13 cellular contexts compared by ENCODE assay signal in genomic region chr4:147761218-147761883, GRCh38. TPM values are rescaled to one million over a fixed set of nuclear protein-coding genes. Genes with fewer than 3 reads are reported as not detected.
A peak's percentile ranks its signal among the peaks of the same experiment; 100 is the strongest.
DNase-seq lines count a peak whose midpoint lies in the region; ATAC-seq and TF ChIP-seq lines count a peak whose summit lies in the region.
"Had no signal": no experiment of that assay in that cellular context is flagged by ENCODE, and none has a peak within 500 bp of the region (broad histone marks: within the 10 kb centered on the region; RNA-seq: fewer than 3 reads in every experiment).

No MANE protein-coding gene starts in this region.

- no peak overlapping the region for H2BK120ac ChIP-seq in IMR-90 (ENCODE audit: low read depth, low read length)

- no peak overlapping the region for H2AK9ac ChIP-seq in IMR-90 (replicated peaks; ENCODE audit: low read depth, low read length, poor library complexity)

- ATAC-seq in GM18909 (IDR thresholded peaks at IDR 0.05; ENCODE audit: poor library complexity, unreplicated experiment) (peak; percentile 49), IMR-90 (ENCODE audit: low read depth) (no peak)
- ATAC-seq: left colon had no signal

- H3K27me3 ChIP-seq in IMR-90 (ENCODE audit: control insufficient read depth, insufficient read depth, low read length) (no peaks in the 10 kb centered on the region), parathyroid adenoma (ENCODE audit: control insufficient read depth, insufficient read depth, low read length) (no peaks in the 10 kb centered on the region), PC-9 (ENCODE audit: insufficient read depth, low read depth) (no peaks in the 10 kb centered on the region)
- H3K27me3 ChIP-seq: neural progenitor cell, Peyer's patch had no signal

- no peak overlapping the region for H4K91ac ChIP-seq in IMR-90 (ENCODE audit: insufficient read depth, low read depth, low read length)

- H3K4me2 ChIP-seq in IMR-90 (ENCODE audit: low read depth, low read length), result no peak overlapping the region
- peak overlapping the region; percentile 26 for H3K4me2 ChIP-seq in parathyroid adenoma (ENCODE audit: low read length)
- H3K4me2 ChIP-seq in PC-9, result no peak overlapping the region
- H3K4me2 ChIP-seq: neural progenitor cell had no signal

- no peak overlapping the region for H2BK20ac ChIP-seq in IMR-90 (ENCODE audit: low read depth, low read length)

- H3K79me2 ChIP-seq in parathyroid adenoma (peaks cover 4% of the 10 kb centered on the region), PC-9 (ENCODE audit: low read depth) (peaks cover 39% of the 10 kb centered on the region)

- no peak overlapping the region for H4K8ac ChIP-seq in IMR-90 (ENCODE audit: low read depth in 2 of 2, low read length in 2 of 2)

- H4K20me1 ChIP-seq in IMR-90 (ENCODE audit: insufficient read depth, low read length) (peaks cover 14% of the 10 kb centered on the region), PC-9 (ENCODE audit: insufficient read depth) (no peaks in the 10 kb centered on the region)

- no peak overlapping the region for H3K56ac ChIP-seq in IMR-90 (ENCODE audit: extremely low read depth, insufficient read depth, low read length)

- dilution Hi-C loops in IMR-90 (cut with HindIII; ENCODE audit: low sequenced_read_pairs, unreplicated experiment), result no loop called here

- no peak overlapping the region for H3K18ac ChIP-seq in IMR-90 (ENCODE audit: low read depth, low read length)

- no peak for TF ChIP-seq RAD21 in IMR-90 (IDR thresholded peaks at IDR 0.05; ENCODE audit: low read length)

- TF ChIP-seq POLR2A in IMR-90 (IDR thresholded peaks at IDR 0.05; ENCODE audit: low read depth, low read length) (no peak), erythroblast (IDR thresholded peaks at IDR 0.05; ENCODE audit: low read length) (no peak)

- TF ChIP-seq CTCF in HEK293 (tag by site-specific recombination; IDR thresholded peaks at IDR 0.05) (no peak), IMR-90 (conservative IDR thresholded peaks at IDR 0.05; ENCODE audit: low read depth, low read length) (no peak), parathyroid adenoma (IDR thresholded peaks at IDR 0.05) (no peak), PC-9 (conservative IDR thresholded peaks at IDR 0.05) (no peak)

- H2AK5ac ChIP-seq in IMR-90 (ENCODE audit: low read depth, low read length), result no peak overlapping the region

- H3K9me3 ChIP-seq in HEK293 (ENCODE audit: control insufficient read depth, insufficient read depth, low read depth, low read length), result no peaks in the 10 kb centered on the region
- no peaks in the 10 kb centered on the region for H3K9me3 ChIP-seq in IMR-90 (ENCODE audit: control insufficient read depth, insufficient read depth, low read length)
- no peaks in the 10 kb centered on the region for H3K9me3 ChIP-seq in parathyroid adenoma (ENCODE audit: control insufficient read depth, low read length)
- H3K9me3 ChIP-seq in PC-9 (ENCODE audit: insufficient read depth, low read depth), result no peaks in the 10 kb centered on the region
- H3K9me3 ChIP-seq: Peyer's patch had no signal

- no peaks in the 10 kb centered on the region for H3K9me2 ChIP-seq in PC-9 (ENCODE audit: insufficient read depth)

- intact Hi-C loops in IMR-90 (cut with micrococcal nuclease), result no loop called here
- intact Hi-C loops in PC-9 (cut with micrococcal nuclease; ENCODE audit: unreplicated experiment), result no loop called here

- peaks cover 19% of the 10 kb centered on the region for H3K9me1 ChIP-seq in IMR-90 (ENCODE audit: insufficient read depth, low read length)

- no peak overlapping the region for H3K4me3 ChIP-seq in HEK293 (ENCODE audit: low read depth, low read length)
- no peak overlapping the region for H3K4me3 ChIP-seq in IMR-90 (ENCODE audit: insufficient read depth, low read depth, low read length)
- H3K4me3 ChIP-seq in parathyroid adenoma (ENCODE audit: low read depth, low read length), result no peak overlapping the region
- no peak overlapping the region for H3K4me3 ChIP-seq in PC-9
- H3K4me3 ChIP-seq: neural progenitor cell, Peyer's patch had no signal

- in situ Hi-C loops in IMR-90 (cut with MboI; ENCODE audit: low sequenced_read_pairs), result no loop called here

- BruUV-seq in IMR-90 (replicated peaks; lab: Mats Ljungman, UMichigan) (no TSS peak), PC-9 (replicated peaks; lab: Mats Ljungman, UMichigan) (no TSS peak)

- peaks cover 32 to 71% of the 10 kb centered on the region in 2 experiments for H3K79me1 ChIP-seq in IMR-90 (ENCODE audit: low read depth in 1 of 2, low read length in 2 of 2)

- WGBS in IMR-90 (ENCODE audit: extremely low coverage in 2 of 2, insufficient read length in 1 of 2), 2 experiments, result no CpG with 5 or more reads among the region's 7 CpGs

- H3K4ac ChIP-seq in IMR-90 (ENCODE audit: low read depth, low read length), result no peak overlapping the region

- H3K14ac ChIP-seq in IMR-90 (replicated peaks; ENCODE audit: low read depth, low read length), result no peak overlapping the region

- no peak overlapping the region for H3K27ac ChIP-seq in HEK293 (ENCODE audit: extremely low read depth, low read depth, low read length)
- H3K27ac ChIP-seq in IMR-90 (ENCODE audit: insufficient read depth, low read length), result no peak overlapping the region
- H3K27ac ChIP-seq in parathyroid adenoma, result no peak overlapping the region
- no peak overlapping the region for H3K27ac ChIP-seq in PC-9
- H3K27ac ChIP-seq: neural progenitor cell, Peyer's patch had no signal

- no peak overlapping the region for H3K23ac ChIP-seq in IMR-90 (ENCODE audit: low read depth, low read length)

- no peak overlapping the region for H2AFZ ChIP-seq in IMR-90 (replicated peaks; ENCODE audit: low read length, poor library complexity)
- H2AFZ ChIP-seq in parathyroid adenoma, result no peak overlapping the region
- no peak overlapping the region for H2AFZ ChIP-seq in PC-9
- H2AFZ ChIP-seq: neural progenitor cell had no signal

- no peak for DNase-seq in IMR-90
- DNase-seq in erythroblast (lab: John Stamatoyannopoulos, UW), result no peak
- DNase-seq in kidney tubule cell (ENCODE audit: low spot score), result no peak
- no peak for DNase-seq in PC-9
- DNase-seq in GDM1 (lab: John Stamatoyannopoulos, UW), result no peak
- DNase-seq: activated T-cell treated with anti-CD3 and anti-CD28 coated beads, Interleukin-2, amount 50 U/mL, for 1 hour; cerebellar nuclear complex; Peyer's patch had no signal

- no peak overlapping the region for H2BK15ac ChIP-seq in IMR-90 (ENCODE audit: low read depth, low read length)

- no peak overlapping the region for H2BK5ac ChIP-seq in IMR-90 (ENCODE audit: low read depth, low read length, poor library complexity, severe bottlenecking)

- H3K36me3 ChIP-seq in HEK293 (ENCODE audit: control insufficient read depth in 2 of 2, insufficient read depth in 1 of 2, low read length in 2 of 2), result no peaks in the 10 kb centered on the region
- no peaks in the 10 kb centered on the region; the same call in 1 of the 2 replicates for H3K36me3 ChIP-seq in IMR-90 (ENCODE audit: control insufficient read depth, insufficient read depth, low read length)
- no peaks in the 10 kb centered on the region for H3K36me3 ChIP-seq in parathyroid adenoma (ENCODE audit: control insufficient read depth, insufficient read depth, low read length)
- no peaks in the 10 kb centered on the region for H3K36me3 ChIP-seq in PC-9 (ENCODE audit: low read depth)
- H3K36me3 ChIP-seq: neural progenitor cell, Peyer's patch had no signal

- H3F3A ChIP-seq in PC-9 (ENCODE audit: insufficient read depth, low read depth), result 0 out of 2 replicates have a peak, but pooled peaks cover 7% of the 10 kb centered on the region

- H3K4me1 ChIP-seq in HEK293 (ENCODE audit: control insufficient read depth, insufficient read depth, low read length) (peaks cover 11% of the 10 kb centered on the region; the same call in 1 of the 2 replicates), IMR-90 (ENCODE audit: control insufficient read depth, insufficient read depth, low read length) (peaks cover 7% of the 10 kb centered on the region), parathyroid adenoma (no peaks in the 10 kb centered on the region), PC-9 (replicated peaks; ENCODE audit: insufficient read depth) (no peaks in the 10 kb centered on the region)
- H3K4me1 ChIP-seq: neural progenitor cell had no signal

- H4K5ac ChIP-seq in IMR-90 (ENCODE audit: low read depth, low read length), result no peak overlapping the region

- POLR2A ChIA-PET in HEK293 (lab: Yijun Ruan, JAX), result interaction anchor here (0.5 kb wide), 1 partner anchor 9 kb away, joined by 10 read pairs; no protein-coding TSS in a partner anchor
- POLR2A ChIA-PET in IMR-90 (lab: Charles Lee; ENCODE audit: unreplicated experiment), result no interaction called here
- POLR2A ChIA-PET in PC-9 (lab: Charles Lee; ENCODE audit: unreplicated experiment), result interaction anchor here (0.5 to 0.9 kb wide), 2 partner anchors 20 to 116 kb away, joined by 6 to 11 read pairs; no protein-coding TSS in a partner anchor

- CTCF ChIA-PET in HEK293 (lab: Yijun Ruan, JAX), result interaction anchor here (0.7 kb wide), 1 partner anchor 280 kb away, joined by 3 read pairs; no protein-coding TSS in a partner anchor
- CTCF ChIA-PET in IMR-90 (lab: Yijun Ruan, JAX), result no interaction called here
- CTCF ChIA-PET in PC-9 (lab: Charles Lee), result no interaction called here

- H3K9ac ChIP-seq in IMR-90 (ENCODE audit: low read depth, low read length) (no peak overlapping the region), parathyroid adenoma (no peak overlapping the region)
- H3K9ac ChIP-seq: neural progenitor cell had no signal

TF ChIP-seq in HEK293, 187 proteins besides CTCF, POLR2A, EP300 and RAD21 (continues in another document):
- TF ChIP-seq ZNF701 (tag by site-specific recombination; IDR thresholded peaks at IDR 0.05), result no peak
- peak; percentile 40; the same call in 1 of the 2 replicates for TF ChIP-seq WT1 (tag by site-specific recombination; IDR thresholded peaks at IDR 0.05)

TF ChIP-seq in IMR-90, 13 proteins besides CTCF, POLR2A, EP300 and RAD21:
- TF ChIP-seq MAFK (IDR thresholded peaks at IDR 0.05; ENCODE audit: low read depth, low read length) (peak; percentile 36; the same call in 1 of the 2 replicates), MAZ (IDR thresholded peaks at IDR 0.05; ENCODE audit: borderline replicate concordance, low read depth, low read length) (no peak), MXI1 (IDR thresholded peaks at IDR 0.05; ENCODE audit: borderline replicate concordance, low read depth, low read length) (no peak), CHD1 (IDR thresholded peaks at IDR 0.05; ENCODE audit: low read depth, low read length) (no peak)

RNA-seq across cellular contexts. Expression of gene ARHGAP10, which starts 29.5 kb away (rescaled TPM):
- total RNA-seq in IMR-90 (2012; rRNA removed) (29.4 and 42.8 TPM in 2 replicates), PC-9 (2021) (21.7 and 27.5 TPM in 2 replicates)
- 27.1 and 29.0 TPM in 2 replicates for polyA plus RNA-seq in IMR-90 (2012; rRNA removed)
- 24.2 and 25.1 TPM in 2 replicates for polyA plus RNA-seq in IMR-90 (2012; cell fraction: cytosol; rRNA removed)
- polyA plus RNA-seq in IMR-90 (2012; cell fraction: nucleus; rRNA removed; ENCODE audit: low replicate concordance), result 25.9 and 37.1 TPM in 2 replicates
